In genomic region chr2:47907097-47907781, GRCh38 we compare ENCODE assay signal across 8 cellular contexts. TPM values are rescaled to one million over a fixed set of nuclear protein-coding genes. Genes with fewer than 3 reads are reported as not detected.
DNase-seq lines count a peak whose midpoint lies in the region; ATAC-seq and TF ChIP-seq lines count a peak whose summit lies in the region.

No MANE protein-coding gene starts in this region.

- peak overlapping the region; percentile 93 for H3K27ac Mint-ChIP-seq in activated naive CD8-positive, alpha-beta T cell treated with anti-CD3 and anti-CD28 coated beads, Interleukin-2, amount 50 U/mL, for 24 hours
- H3K27ac Mint-ChIP-seq in immature natural killer cell = peak overlapping the region; percentile 90 to 98 (median 95)

- no peak for TF ChIP-seq CTCF in DND-41 (IDR thresholded peaks at IDR 0.05; ENCODE audit: borderline replicate concordance, extremely low read depth, low read length, poor library complexity, severe bottlenecking)
- no peak for TF ChIP-seq CTCF in OCI-LY3 (IDR thresholded peaks at IDR 0.05; ENCODE audit: low read depth, low read length)

- H3K36me3 ChIP-seq in DND-41 (ENCODE audit: insufficient read depth, low read length) = peaks cover 4% of the 10 kb centered on the region; the same call in 1 of the 2 replicates
- no peaks in the 10 kb centered on the region for H3K36me3 ChIP-seq in OCI-LY3 (replicated peaks; ENCODE audit: low read depth, low read length)

- H3K4me2 ChIP-seq in DND-41 (ENCODE audit: insufficient read depth, low read length) (peak overlapping the region; percentile 68), OCI-LY3 (ENCODE audit: low read length) (peak overlapping the region; percentile 95)

- H3K9me3 Mint-ChIP-seq in activated naive CD8-positive, alpha-beta T cell treated with anti-CD3 and anti-CD28 coated beads, Interleukin-2, amount 50 U/mL, for 24 hours = no peaks in the 10 kb centered on the region
- H3K9me3 Mint-ChIP-seq in immature natural killer cell = no peaks in the 10 kb centered on the region

- H3K27ac ChIP-seq in DND-41 (ENCODE audit: low read length) (peak overlapping the region; percentile 85), OCI-LY3 (ENCODE audit: low read length) (peak overlapping the region; percentile 90)

- DNase-seq in DND-41 = peak; percentile 42
- DNase-seq in activated naive CD8-positive, alpha-beta T cell treated with anti-CD3 and anti-CD28 coated beads, Interleukin-2, amount 50 U/mL, for 24 hours = peak; percentile 37
- peak; percentile 36 to 45 (median 45) for DNase-seq in immature natural killer cell
- DNase-seq in stimulated activated CD4-positive, alpha-beta T cell treated with anti-CD3 and anti-CD28 coated beads, Interleukin-4, amount 100 ng/mL, for 4 hours = peak; percentile 9 to 32
- no peak for DNase-seq in GF-D8 (lab: John Stamatoyannopoulos, UW)
- DNase-seq in NCI-H1105 treated with DMSO at 0.1 percent for 48 hours (lab: John Stamatoyannopoulos, UW) = no peak
- no peak for DNase-seq in OCI-M2 (lab: John Stamatoyannopoulos, UW; ENCODE audit: unreplicated experiment)

- H3K4me1 Mint-ChIP-seq in activated naive CD8-positive, alpha-beta T cell treated with anti-CD3 and anti-CD28 coated beads, Interleukin-2, amount 50 U/mL, for 24 hours = peaks cover 39% of the 10 kb centered on the region
- peaks cover 34 to 42% of the 10 kb centered on the region in 2 donors for H3K4me1 Mint-ChIP-seq in immature natural killer cell

- H3K4me3 ChIP-seq in DND-41 (ENCODE audit: low read depth in 1 of 2, low read length in 2 of 2) = peak overlapping the region; percentile 28 to 66
- peak overlapping the region; percentile 81 for H3K4me3 ChIP-seq in OCI-LY3 (ENCODE audit: low read length)

- no peak for ATAC-seq in DND-41 (ENCODE audit: insufficient read depth, low read depth)
- no peak for ATAC-seq in activated naive CD8-positive, alpha-beta T cell treated with anti-CD3 and anti-CD28 coated beads, Interleukin-2, amount 50 U/mL, for 24 hours

- H3K9me3 ChIP-seq in DND-41 (ENCODE audit: insufficient read depth, low read length, severe bottlenecking) (no peaks in the 10 kb centered on the region), OCI-LY3 (ENCODE audit: insufficient read depth, low read length) (no peaks in the 10 kb centered on the region)

- H2AFZ ChIP-seq in DND-41 (ENCODE audit: low read depth, low read length) (peak overlapping the region; percentile 77), OCI-LY3 (ENCODE audit: low read depth, low read length) (peak overlapping the region; percentile 80)

- H3K4me1 ChIP-seq in DND-41 (ENCODE audit: insufficient read depth, low read length) = peaks cover 31% of the 10 kb centered on the region
- H3K4me1 ChIP-seq in OCI-LY3 (ENCODE audit: low read length) = peaks cover 18% of the 10 kb centered on the region

- H3K79me2 ChIP-seq in DND-41 (ENCODE audit: insufficient read depth, low read length) (peaks cover 36% of the 10 kb centered on the region), OCI-LY3 (ENCODE audit: low read length) (peaks cover 36% of the 10 kb centered on the region)

- H3K4me3 Mint-ChIP-seq in activated naive CD8-positive, alpha-beta T cell treated with anti-CD3 and anti-CD28 coated beads, Interleukin-2, amount 50 U/mL, for 24 hours = peak overlapping the region; percentile 80
- H3K4me3 Mint-ChIP-seq in immature natural killer cell = peak overlapping the region; percentile 90 to 97 (median 93)

- H3K9ac ChIP-seq in DND-41 (ENCODE audit: low read depth, low read length) = peak overlapping the region; percentile 55
- peak overlapping the region; percentile 74 for H3K9ac ChIP-seq in OCI-LY3 (ENCODE audit: low read length)

- H3K27me3 ChIP-seq in DND-41 (ENCODE audit: insufficient read depth, low read length, poor library complexity) = no peaks in the 10 kb centered on the region
- no peaks in the 10 kb centered on the region for H3K27me3 ChIP-seq in OCI-LY3 (ENCODE audit: low read depth, low read length)

- no peaks in the 10 kb centered on the region for H3K27me3 Mint-ChIP-seq in activated naive CD8-positive, alpha-beta T cell treated with anti-CD3 and anti-CD28 coated beads, Interleukin-2, amount 50 U/mL, for 24 hours
- peaks cover 13 to 26% (median 19%) of the 10 kb centered on the region in 3 donors for H3K27me3 Mint-ChIP-seq in immature natural killer cell (ENCODE audit: low read depth in 3 of 3)

- peaks cover 27% of the 10 kb centered on the region for H4K20me1 ChIP-seq in DND-41 (ENCODE audit: insufficient read depth, low read length)
- peaks cover 23% of the 10 kb centered on the region for H4K20me1 ChIP-seq in OCI-LY3 (ENCODE audit: insufficient read depth, low read length)

- H3K36me3 Mint-ChIP-seq in activated naive CD8-positive, alpha-beta T cell treated with anti-CD3 and anti-CD28 coated beads, Interleukin-2, amount 50 U/mL, for 24 hours (ENCODE audit: low read depth) = peaks cover 8% of the 10 kb centered on the region
- H3K36me3 Mint-ChIP-seq in immature natural killer cell = peaks cover 0 to 2% (median 0%) of the 10 kb centered on the region in 3 donors

RNA-seq across cellular contexts. Expression of gene FBXO11, which starts 0.9 kb away (rescaled TPM):
- 1 to 10 TPM; 5.2 to 7.5 (median 7.0) TPM for polyA plus RNA-seq in immature natural killer cell

Comparison
In these comparisons a context has a peak if more than half of its experiments do, and no peak if none do; other contexts are left out.
1. DNase-seq: peak in DND-41 (single experiment), activated naive CD8-positive, alpha-beta T cell treated with anti-CD3 and anti-CD28 coated beads, Interleukin-2, amount 50 U/mL, for 24 hours (single experiment), immature natural killer cell (3 of 3) and stimulated activated CD4-positive, alpha-beta T cell treated with anti-CD3 and anti-CD28 coated beads, Interleukin-4, amount 100 ng/mL, for 4 hours (2 of 2); none in GF-D8 (single experiment), NCI-H1105 treated with DMSO at 0.1 percent for 48 hours (single experiment) and OCI-M2 (single experiment).